Comparison of ENCODE assay signal across 16 cellular contexts in genomic region chr3:188577539-188577938, GRCh38.
"Had no signal": no experiment of that assay in that cellular context is flagged by ENCODE, and none has a peak within 500 bp of the region (broad histone marks: within the 10 kb centered on the region; RNA-seq: fewer than 3 reads in every experiment).

No MANE protein-coding gene starts in this region.

- DNase-seq: activated naive CD4-positive, alpha-beta T cell; activated naive CD8-positive, alpha-beta T cell treated with anti-CD3 and anti-CD28 coated beads, Interleukin-2, amount 10 ng/mL, durations not matched to agents 7 days and 5 days; brain microvascular endothelial cell; cortex of kidney; effector CD8-positive, alpha-beta T cell; foreskin melanocyte; heart left ventricle; left cardiac atrium; lower lobe of right lung; midbrain; naive B cell; stimulated activated CD4-positive, alpha-beta T cell treated with anti-CD3 and anti-CD28 coated beads, Interleukin-4, amount 100 ng/mL, for 24 hours; stimulated activated CD8-positive, alpha-beta memory T cell treated with anti-CD3 and anti-CD28 coated beads, Interleukin-4, amount 100 ng/mL, for 48 hours; stimulated activated naive CD8-positive, alpha-beta T cell treated with anti-CD3 and anti-CD28 coated beads, Interleukin-15, amount 100 ng/mL, for 72 hours; thyroid gland had no signal

- H3K4me1 ChIP-seq: thyroid gland had no signal

- ATAC-seq: heart left ventricle; left cardiac atrium; lower lobe of right lung; stimulated activated naive CD8-positive, alpha-beta T cell treated with anti-CD3 and anti-CD28 coated beads, Interleukin-15, amount 100 ng/mL, for 72 hours had no signal

- H3K27me3 ChIP-seq: brain microvascular endothelial cell, heart left ventricle, thyroid gland had no signal

- H3K36me3 ChIP-seq: brain microvascular endothelial cell, heart left ventricle, lower lobe of right lung, thyroid gland had no signal

- H3K4me3 ChIP-seq: heart left ventricle, lower lobe of right lung, skin epidermis, thyroid gland had no signal

- H3K27ac ChIP-seq: brain microvascular endothelial cell, lower lobe of right lung had no signal

- H3K9me3 ChIP-seq: heart left ventricle, lower lobe of right lung, thyroid gland had no signal
